In the genomic region with DNA sequence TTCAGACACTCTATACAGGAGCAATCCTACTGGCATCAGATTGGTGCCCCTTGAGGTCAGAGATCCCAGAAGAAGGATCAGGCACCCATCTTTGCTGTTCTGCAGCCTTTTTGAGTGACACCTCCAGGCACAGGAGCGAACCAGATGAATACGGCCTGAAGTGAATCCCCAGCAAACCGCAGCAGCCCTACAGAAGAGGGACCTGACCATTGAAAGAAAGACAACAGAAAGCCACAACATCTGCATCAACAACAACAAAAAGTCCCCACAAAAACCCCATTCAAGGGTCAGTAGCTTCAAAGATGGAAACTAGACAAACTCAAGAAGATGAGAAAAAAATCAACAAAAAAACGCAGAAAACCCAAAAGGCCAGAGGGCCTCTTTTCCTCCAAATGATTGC, we compare ENCODE assay signal across 9 cellular contexts.
DNase-seq lines count a peak whose midpoint lies in the region; ATAC-seq and TF ChIP-seq lines count a peak whose summit lies in the region.
"Had no signal": no experiment of that assay in that cellular context is flagged by ENCODE, and none has a peak within 500 bp of the region (broad histone marks: within the 10 kb centered on the region; RNA-seq: fewer than 3 reads in every experiment).

No MANE protein-coding gene starts in this region.

- TF ChIP-seq CTCF in GM13976 (IDR thresholded peaks at IDR 0.05; ENCODE audit: borderline replicate concordance, control extremely low read depth, extremely low read depth, insufficient read depth, missing control alignments) (no peak), spleen (IDR thresholded peaks at IDR 0.05 in 8 of 11, conservative IDR thresholded peaks at IDR 0.05 in 3 of 11) (no peak), right atrium auricular region (IDR thresholded peaks at IDR 0.05) (no peak), omental fat pad (IDR thresholded peaks at IDR 0.05) (no peak)

- H3K4me3 ChIP-seq in SJCRH30 (peak overlapping the region; percentile 48; the same call in 1 of the 2 replicates), spleen (no peak overlapping the region), right atrium auricular region (no peak overlapping the region)

- H3K36me3 ChIP-seq in SJCRH30 (no peaks in the 10 kb centered on the region), spleen (no peaks in the 10 kb centered on the region), right atrium auricular region (no peaks in the 10 kb centered on the region)

- ATAC-seq in GM19467 (IDR thresholded peaks at IDR 0.05; ENCODE audit: unreplicated experiment) = peak; percentile 65
- ATAC-seq in HG02973 (IDR thresholded peaks at IDR 0.05; ENCODE audit: unreplicated experiment) = peak; percentile 88
- ATAC-seq in omental fat pad (ENCODE audit: low FRiP score) = no peak
- ATAC-seq: activated CD8-positive, alpha-beta T cell treated with anti-CD3 and anti-CD28 coated beads for 36 hours had no signal

- peak; percentile 37 for DNase-seq in GM13976 (ENCODE audit: low spot score)
- no peak for DNase-seq in SJCRH30
- no peak for DNase-seq in CD1c-positive myeloid dendritic cell (ENCODE audit: extremely low spot score)
- DNase-seq in spleen = no peak
- no peak for DNase-seq in right atrium auricular region (ENCODE audit: low spot score)
- DNase-seq in omental fat pad (ENCODE audit: low spot score) = no peak

- intact Hi-C loops in spleen (cut with DNase I; ENCODE audit: low total_unique reads) = no loop called here

- in situ Hi-C loops in GM13976 (cut with MboI; ENCODE audit: low sequenced_read_pairs, unreplicated experiment) = no loop called here

- 53 to 97% (median 74%) methylated on average over 4 of the region's 4 CpGs for WGBS in spleen, 5 donors

- H3K27me3 ChIP-seq in SJCRH30 = no peaks in the 10 kb centered on the region
- no peaks in the 10 kb centered on the region for H3K27me3 ChIP-seq in spleen (replicated peaks in 1 of 7)
- no peaks in the 10 kb centered on the region for H3K27me3 ChIP-seq in right atrium auricular region

- H3K27ac ChIP-seq in SJCRH30 = peak overlapping the region; percentile 85
- no peak overlapping the region for H3K27ac ChIP-seq in spleen
- no peak overlapping the region for H3K27ac ChIP-seq in right atrium auricular region

- H3K9me3 ChIP-seq in SJCRH30 (replicated peaks) = peaks cover 4% of the 10 kb centered on the region; the same call in 1 of the 2 replicates
- H3K9me3 ChIP-seq in spleen = peaks cover 0 to 15% (median 0%) of the 10 kb centered on the region in 8 donors
- H3K9me3 ChIP-seq in right atrium auricular region = no peaks in the 10 kb centered on the region

- no peak for TF ChIP-seq POLR2A in spleen (IDR thresholded peaks at IDR 0.05)

- H3K4me1 ChIP-seq in SJCRH30 = peaks cover 13% of the 10 kb centered on the region
- peaks cover 0 to 7% (median 0%) of the 10 kb centered on the region in 6 donors for H3K4me1 ChIP-seq in spleen
- peaks cover 0 to 10% of the 10 kb centered on the region in 2 donors for H3K4me1 ChIP-seq in right atrium auricular region
